ENCODE assay signal across 1 cellular context in the genomic region with DNA sequence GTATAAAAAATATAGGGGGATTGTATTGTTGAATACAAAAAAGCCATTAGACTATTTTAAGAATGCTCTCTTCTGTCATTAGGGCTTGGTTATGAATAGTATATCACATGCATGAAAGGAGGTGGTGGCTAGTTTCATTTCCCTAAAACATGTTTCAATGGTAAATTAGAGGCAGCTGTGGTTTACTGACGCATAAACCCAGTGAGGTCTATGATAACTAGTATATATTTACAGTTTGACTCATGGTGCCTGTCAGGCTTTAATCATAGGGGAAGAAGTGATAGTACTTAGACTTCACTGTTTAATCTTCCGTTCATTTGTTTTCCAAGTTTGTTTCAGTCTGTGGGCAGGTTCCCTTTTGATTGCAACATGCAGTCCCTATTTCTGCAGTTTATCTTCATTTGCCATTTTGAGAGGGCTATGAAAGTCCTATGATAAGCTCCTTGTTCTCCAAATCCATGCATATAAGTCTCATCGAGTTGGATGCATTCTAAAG.
TF ChIP-seq lines count a peak whose summit lies in the region.

No MANE protein-coding gene starts in this region.

TF ChIP-seq in HEK293, 187 proteins besides CTCF, POLR2A, EP300 and RAD21 (continued from another document and continues in another):
- TF ChIP-seq KLF1 (tag by site-specific recombination; IDR thresholded peaks at IDR 0.05) (no peak), ZNF623 (tag by site-specific recombination; IDR thresholded peaks at IDR 0.05) (no peak), SP7 (tag by site-specific recombination; IDR thresholded peaks at IDR 0.05) (peak; percentile 99), ZNF175 (tag by site-specific recombination; IDR thresholded peaks at IDR 0.05) (no peak), ZNF404 (tag by site-specific recombination; IDR thresholded peaks at IDR 0.05) (no peak), ZNF23 (tag by site-specific recombination; IDR thresholded peaks at IDR 0.05; ENCODE audit: borderline replicate concordance) (no peak), ZNF510 (tag by site-specific recombination; IDR thresholded peaks at IDR 0.05; ENCODE audit: insufficient replicate concordance) (no peak), GLIS1 (tag by site-specific recombination; IDR thresholded peaks at IDR 0.05) (peak; percentile 79), ZNF394 (tag by site-specific recombination; IDR thresholded peaks at IDR 0.05; ENCODE audit: borderline replicate concordance) (peak; percentile 37; the same call in 1 of the 2 replicates), ZIC2 (tag by site-specific recombination; IDR thresholded peaks at IDR 0.05) (no peak), ZNF837 (tag by site-specific recombination; IDR thresholded peaks at IDR 0.05) (no peak), ZNF146 (tag by site-specific recombination; IDR thresholded peaks at IDR 0.05) (no peak), ZNF658 (tag by site-specific recombination; IDR thresholded peaks at IDR 0.05) (no peak), ZNF473 (tag by site-specific recombination; IDR thresholded peaks at IDR 0.05) (no peak), ZNF624 (tag by site-specific recombination; IDR thresholded peaks at IDR 0.05) (no peak), ZNF10 (tag by site-specific recombination; IDR thresholded peaks at IDR 0.05) (no peak), ZNF16 (tag by site-specific recombination; IDR thresholded peaks at IDR 0.05; ENCODE audit: low read depth) (no peak), ZNF354C (tag by site-specific recombination; IDR thresholded peaks at IDR 0.05; ENCODE audit: borderline replicate concordance, low read depth) (no peak), BCL11B (tag by site-specific recombination; IDR thresholded peaks at IDR 0.05; ENCODE audit: low read depth) (no peak), ZNF155 (tag by site-specific recombination; IDR thresholded peaks at IDR 0.05) (no peak), ZNF561 (tag by site-specific recombination; IDR thresholded peaks at IDR 0.05; ENCODE audit: borderline replicate concordance) (no peak), ZNF596 (tag by site-specific recombination; IDR thresholded peaks at IDR 0.05) (no peak), RBAK (tag by site-specific recombination; IDR thresholded peaks at IDR 0.05) (no peak), ZNF335 (tag by site-specific recombination; conservative IDR thresholded peaks at IDR 0.05) (no peak)
- TF ChIP-seq, protein P1, sequence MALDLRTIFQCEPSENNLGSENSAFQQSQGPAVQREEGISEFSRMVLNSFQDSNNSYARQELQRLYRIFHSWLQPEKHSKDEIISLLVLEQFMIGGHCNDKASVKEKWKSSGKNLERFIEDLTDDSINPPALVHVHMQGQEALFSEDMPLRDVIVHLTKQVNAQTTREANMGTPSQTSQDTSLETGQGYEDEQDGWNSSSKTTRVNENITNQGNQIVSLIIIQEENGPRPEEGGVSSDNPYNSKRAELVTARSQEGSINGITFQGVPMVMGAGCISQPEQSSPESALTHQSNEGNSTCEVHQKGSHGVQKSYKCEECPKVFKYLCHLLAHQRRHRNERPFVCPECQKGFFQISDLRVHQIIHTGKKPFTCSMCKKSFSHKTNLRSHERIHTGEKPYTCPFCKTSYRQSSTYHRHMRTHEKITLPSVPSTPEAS (tag by site-specific recombination; IDR thresholded peaks at IDR 0.05), result no peak
- TF ChIP-seq, protein P2, sequence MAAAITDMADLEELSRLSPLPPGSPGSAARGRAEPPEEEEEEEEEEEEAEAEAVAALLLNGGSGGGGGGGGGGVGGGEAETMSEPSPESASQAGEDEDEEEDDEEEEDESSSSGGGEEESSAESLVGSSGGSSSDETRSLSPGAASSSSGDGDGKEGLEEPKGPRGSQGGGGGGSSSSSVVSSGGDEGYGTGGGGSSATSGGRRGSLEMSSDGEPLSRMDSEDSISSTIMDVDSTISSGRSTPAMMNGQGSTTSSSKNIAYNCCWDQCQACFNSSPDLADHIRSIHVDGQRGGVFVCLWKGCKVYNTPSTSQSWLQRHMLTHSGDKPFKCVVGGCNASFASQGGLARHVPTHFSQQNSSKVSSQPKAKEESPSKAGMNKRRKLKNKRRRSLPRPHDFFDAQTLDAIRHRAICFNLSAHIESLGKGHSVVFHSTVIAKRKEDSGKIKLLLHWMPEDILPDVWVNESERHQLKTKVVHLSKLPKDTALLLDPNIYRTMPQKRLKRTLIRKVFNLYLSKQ (tag by site-specific recombination; IDR thresholded peaks at IDR 0.05; ENCODE audit: borderline replicate concordance), result no peak
- TF ChIP-seq, protein P3, sequence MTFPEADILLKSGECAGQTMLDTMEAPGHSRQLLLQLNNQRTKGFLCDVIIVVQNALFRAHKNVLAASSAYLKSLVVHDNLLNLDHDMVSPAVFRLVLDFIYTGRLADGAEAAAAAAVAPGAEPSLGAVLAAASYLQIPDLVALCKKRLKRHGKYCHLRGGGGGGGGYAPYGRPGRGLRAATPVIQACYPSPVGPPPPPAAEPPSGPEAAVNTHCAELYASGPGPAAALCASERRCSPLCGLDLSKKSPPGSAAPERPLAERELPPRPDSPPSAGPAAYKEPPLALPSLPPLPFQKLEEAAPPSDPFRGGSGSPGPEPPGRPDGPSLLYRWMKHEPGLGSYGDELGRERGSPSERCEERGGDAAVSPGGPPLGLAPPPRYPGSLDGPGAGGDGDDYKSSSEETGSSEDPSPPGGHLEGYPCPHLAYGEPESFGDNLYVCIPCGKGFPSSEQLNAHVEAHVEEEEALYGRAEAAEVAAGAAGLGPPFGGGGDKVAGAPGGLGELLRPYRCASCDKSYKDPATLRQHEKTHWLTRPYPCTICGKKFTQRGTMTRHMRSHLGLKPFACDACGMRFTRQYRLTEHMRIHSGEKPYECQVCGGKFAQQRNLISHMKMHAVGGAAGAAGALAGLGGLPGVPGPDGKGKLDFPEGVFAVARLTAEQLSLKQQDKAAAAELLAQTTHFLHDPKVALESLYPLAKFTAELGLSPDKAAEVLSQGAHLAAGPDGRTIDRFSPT (tag by site-specific recombination; IDR thresholded peaks at IDR 0.05), result peak; percentile 49
- TF ChIP-seq, protein P4, sequence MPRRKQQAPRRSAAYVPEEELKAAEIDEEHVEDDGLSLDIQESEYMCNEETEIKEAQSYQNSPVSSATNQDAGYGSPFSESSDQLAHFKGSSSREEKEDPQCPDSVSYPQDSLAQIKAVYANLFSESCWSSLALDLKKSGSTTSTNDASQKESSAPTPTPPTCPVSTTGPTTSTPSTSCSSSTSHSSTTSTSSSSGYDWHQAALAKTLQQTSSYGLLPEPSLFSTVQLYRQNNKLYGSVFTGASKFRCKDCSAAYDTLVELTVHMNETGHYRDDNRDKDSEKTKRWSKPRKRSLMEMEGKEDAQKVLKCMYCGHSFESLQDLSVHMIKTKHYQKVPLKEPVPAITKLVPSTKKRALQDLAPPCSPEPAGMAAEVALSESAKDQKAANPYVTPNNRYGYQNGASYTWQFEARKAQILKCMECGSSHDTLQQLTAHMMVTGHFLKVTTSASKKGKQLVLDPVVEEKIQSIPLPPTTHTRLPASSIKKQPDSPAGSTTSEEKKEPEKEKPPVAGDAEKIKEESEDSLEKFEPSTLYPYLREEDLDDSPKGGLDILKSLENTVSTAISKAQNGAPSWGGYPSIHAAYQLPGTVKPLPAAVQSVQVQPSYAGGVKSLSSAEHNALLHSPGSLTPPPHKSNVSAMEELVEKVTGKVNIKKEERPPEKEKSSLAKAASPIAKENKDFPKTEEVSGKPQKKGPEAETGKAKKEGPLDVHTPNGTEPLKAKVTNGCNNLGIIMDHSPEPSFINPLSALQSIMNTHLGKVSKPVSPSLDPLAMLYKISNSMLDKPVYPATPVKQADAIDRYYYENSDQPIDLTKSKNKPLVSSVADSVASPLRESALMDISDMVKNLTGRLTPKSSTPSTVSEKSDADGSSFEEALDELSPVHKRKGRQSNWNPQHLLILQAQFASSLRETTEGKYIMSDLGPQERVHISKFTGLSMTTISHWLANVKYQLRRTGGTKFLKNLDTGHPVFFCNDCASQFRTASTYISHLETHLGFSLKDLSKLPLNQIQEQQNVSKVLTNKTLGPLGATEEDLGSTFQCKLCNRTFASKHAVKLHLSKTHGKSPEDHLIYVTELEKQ (tag by site-specific recombination; IDR thresholded peaks at IDR 0.05; ENCODE audit: borderline replicate concordance), result no peak
- TF ChIP-seq, protein P5, sequence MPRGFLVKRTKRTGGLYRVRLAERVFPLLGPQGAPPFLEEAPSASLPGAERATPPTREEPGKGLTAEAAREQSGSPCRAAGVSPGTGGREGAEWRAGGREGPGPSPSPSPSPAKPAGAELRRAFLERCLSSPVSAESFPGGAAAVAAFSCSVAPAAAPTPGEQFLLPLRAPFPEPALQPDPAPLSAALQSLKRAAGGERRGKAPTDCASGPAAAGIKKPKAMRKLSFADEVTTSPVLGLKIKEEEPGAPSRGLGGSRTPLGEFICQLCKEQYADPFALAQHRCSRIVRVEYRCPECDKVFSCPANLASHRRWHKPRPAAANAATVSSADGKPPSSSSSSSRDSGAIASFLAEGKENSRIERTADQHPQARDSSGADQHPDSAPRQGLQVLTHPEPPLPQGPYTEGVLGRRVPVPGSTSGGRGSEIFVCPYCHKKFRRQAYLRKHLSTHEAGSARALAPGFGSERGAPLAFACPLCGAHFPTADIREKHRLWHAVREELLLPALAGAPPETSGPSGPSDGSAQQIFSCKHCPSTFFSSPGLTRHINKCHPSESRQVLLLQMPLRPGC (tag by site-specific recombination; IDR thresholded peaks at IDR 0.05), result peak; percentile 86
- TF ChIP-seq, protein P6, sequence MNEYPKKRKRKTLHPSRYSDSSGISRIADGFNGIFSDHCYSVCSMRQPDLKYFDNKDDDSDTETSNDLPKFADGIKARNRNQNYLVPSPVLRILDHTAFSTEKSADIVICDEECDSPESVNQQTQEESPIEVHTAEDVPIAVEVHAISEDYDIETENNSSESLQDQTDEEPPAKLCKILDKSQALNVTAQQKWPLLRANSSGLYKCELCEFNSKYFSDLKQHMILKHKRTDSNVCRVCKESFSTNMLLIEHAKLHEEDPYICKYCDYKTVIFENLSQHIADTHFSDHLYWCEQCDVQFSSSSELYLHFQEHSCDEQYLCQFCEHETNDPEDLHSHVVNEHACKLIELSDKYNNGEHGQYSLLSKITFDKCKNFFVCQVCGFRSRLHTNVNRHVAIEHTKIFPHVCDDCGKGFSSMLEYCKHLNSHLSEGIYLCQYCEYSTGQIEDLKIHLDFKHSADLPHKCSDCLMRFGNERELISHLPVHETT (tag by site-specific recombination; IDR thresholded peaks at IDR 0.05), result no peak
- TF ChIP-seq, protein P7, sequence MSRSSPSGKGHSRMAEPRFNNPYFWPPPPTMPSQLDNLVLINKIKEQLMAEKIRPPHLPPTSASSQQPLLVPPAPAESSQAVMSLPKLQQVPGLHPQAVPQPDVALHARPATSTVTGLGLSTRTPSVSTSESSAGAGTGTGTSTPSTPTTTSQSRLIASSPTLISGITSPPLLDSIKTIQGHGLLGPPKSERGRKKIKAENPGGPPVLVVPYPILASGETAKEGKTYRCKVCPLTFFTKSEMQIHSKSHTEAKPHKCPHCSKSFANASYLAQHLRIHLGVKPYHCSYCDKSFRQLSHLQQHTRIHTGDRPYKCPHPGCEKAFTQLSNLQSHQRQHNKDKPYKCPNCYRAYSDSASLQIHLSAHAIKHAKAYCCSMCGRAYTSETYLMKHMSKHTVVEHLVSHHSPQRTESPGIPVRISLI (tag by site-specific recombination; IDR thresholded peaks at IDR 0.05), result no peak
- TF ChIP-seq, protein P8, sequence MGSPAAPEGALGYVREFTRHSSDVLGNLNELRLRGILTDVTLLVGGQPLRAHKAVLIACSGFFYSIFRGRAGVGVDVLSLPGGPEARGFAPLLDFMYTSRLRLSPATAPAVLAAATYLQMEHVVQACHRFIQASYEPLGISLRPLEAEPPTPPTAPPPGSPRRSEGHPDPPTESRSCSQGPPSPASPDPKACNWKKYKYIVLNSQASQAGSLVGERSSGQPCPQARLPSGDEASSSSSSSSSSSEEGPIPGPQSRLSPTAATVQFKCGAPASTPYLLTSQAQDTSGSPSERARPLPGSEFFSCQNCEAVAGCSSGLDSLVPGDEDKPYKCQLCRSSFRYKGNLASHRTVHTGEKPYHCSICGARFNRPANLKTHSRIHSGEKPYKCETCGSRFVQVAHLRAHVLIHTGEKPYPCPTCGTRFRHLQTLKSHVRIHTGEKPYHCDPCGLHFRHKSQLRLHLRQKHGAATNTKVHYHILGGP (tag by site-specific recombination; IDR thresholded peaks at IDR 0.05), result no peak
- TF ChIP-seq, protein P9, sequence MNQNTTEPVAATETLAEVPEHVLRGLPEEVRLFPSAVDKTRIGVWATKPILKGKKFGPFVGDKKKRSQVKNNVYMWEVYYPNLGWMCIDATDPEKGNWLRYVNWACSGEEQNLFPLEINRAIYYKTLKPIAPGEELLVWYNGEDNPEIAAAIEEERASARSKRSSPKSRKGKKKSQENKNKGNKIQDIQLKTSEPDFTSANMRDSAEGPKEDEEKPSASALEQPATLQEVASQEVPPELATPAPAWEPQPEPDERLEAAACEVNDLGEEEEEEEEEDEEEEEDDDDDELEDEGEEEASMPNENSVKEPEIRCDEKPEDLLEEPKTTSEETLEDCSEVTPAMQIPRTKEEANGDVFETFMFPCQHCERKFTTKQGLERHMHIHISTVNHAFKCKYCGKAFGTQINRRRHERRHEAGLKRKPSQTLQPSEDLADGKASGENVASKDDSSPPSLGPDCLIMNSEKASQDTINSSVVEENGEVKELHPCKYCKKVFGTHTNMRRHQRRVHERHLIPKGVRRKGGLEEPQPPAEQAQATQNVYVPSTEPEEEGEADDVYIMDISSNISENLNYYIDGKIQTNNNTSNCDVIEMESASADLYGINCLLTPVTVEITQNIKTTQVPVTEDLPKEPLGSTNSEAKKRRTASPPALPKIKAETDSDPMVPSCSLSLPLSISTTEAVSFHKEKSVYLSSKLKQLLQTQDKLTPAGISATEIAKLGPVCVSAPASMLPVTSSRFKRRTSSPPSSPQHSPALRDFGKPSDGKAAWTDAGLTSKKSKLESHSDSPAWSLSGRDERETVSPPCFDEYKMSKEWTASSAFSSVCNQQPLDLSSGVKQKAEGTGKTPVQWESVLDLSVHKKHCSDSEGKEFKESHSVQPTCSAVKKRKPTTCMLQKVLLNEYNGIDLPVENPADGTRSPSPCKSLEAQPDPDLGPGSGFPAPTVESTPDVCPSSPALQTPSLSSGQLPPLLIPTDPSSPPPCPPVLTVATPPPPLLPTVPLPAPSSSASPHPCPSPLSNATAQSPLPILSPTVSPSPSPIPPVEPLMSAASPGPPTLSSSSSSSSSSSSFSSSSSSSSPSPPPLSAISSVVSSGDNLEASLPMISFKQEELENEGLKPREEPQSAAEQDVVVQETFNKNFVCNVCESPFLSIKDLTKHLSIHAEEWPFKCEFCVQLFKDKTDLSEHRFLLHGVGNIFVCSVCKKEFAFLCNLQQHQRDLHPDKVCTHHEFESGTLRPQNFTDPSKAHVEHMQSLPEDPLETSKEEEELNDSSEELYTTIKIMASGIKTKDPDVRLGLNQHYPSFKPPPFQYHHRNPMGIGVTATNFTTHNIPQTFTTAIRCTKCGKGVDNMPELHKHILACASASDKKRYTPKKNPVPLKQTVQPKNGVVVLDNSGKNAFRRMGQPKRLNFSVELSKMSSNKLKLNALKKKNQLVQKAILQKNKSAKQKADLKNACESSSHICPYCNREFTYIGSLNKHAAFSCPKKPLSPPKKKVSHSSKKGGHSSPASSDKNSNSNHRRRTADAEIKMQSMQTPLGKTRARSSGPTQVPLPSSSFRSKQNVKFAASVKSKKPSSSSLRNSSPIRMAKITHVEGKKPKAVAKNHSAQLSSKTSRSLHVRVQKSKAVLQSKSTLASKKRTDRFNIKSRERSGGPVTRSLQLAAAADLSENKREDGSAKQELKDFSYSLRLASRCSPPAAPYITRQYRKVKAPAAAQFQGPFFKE (tag by site-specific recombination; IDR thresholded peaks at IDR 0.05; ENCODE audit: borderline replicate concordance), result no peak
